ENCODE assay signal across 1 cellular context in the genomic region with DNA sequence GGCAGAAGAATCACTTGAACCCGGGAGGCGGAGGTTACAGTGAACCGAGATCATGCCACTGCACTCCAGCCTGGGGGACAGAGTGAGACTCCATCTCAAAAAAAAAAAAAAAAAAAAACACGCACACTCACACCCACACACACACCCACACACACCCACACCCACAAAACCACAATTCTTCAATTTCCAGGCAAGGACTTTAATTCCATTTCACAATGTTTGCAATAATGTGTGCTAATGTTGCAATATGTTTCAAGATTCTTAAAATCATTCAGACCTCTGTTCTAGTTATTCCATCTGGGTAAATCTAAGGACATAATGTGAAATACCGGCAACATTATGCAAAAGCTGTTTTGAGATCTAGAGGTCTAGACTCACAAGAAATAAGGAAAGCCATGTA.
A peak's percentile ranks its signal among the peaks of the same experiment; 100 is the strongest.
TF ChIP-seq lines count a peak whose summit lies in the region.

No MANE protein-coding gene starts in this region.

TF ChIP-seq in GM12878, 131 proteins besides CTCF, POLR2A, EP300 and RAD21 (continued from another document):
- TF ChIP-seq, protein P1, sequence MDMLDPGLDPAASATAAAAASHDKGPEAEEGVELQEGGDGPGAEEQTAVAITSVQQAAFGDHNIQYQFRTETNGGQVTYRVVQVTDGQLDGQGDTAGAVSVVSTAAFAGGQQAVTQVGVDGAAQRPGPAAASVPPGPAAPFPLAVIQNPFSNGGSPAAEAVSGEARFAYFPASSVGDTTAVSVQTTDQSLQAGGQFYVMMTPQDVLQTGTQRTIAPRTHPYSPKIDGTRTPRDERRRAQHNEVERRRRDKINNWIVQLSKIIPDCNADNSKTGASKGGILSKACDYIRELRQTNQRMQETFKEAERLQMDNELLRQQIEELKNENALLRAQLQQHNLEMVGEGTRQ (IDR thresholded peaks at IDR 0.05; ENCODE audit: borderline replicate concordance, low read depth, low read length): no peak
- TF ChIP-seq, protein P2, sequence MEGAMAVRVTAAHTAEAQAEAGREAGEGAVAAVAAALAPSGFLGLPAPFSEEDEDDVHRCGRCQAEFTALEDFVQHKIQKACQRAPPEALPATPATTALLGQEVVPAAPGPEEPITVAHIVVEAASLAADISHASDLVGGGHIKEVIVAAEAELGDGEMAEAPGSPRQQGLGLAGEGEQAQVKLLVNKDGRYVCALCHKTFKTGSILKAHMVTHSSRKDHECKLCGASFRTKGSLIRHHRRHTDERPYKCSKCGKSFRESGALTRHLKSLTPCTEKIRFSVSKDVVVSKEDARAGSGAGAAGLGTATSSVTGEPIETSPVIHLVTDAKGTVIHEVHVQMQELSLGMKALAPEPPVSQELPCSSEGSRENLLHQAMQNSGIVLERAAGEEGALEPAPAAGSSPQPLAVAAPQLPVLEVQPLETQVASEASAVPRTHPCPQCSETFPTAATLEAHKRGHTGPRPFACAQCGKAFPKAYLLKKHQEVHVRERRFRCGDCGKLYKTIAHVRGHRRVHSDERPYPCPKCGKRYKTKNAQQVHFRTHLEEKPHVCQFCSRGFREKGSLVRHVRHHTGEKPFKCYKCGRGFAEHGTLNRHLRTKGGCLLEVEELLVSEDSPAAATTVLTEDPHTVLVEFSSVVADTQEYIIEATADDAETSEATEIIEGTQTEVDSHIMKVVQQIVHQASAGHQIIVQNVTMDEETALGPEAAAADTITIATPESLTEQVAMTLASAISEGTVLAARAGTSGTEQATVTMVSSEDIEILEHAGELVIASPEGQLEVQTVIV (IDR thresholded peaks at IDR 0.05; ENCODE audit: borderline replicate concordance, partially characterized antibody): no peak
- peak; percentile 44 for TF ChIP-seq RUNX3 (IDR thresholded peaks at IDR 0.05; ENCODE audit: low read length)
- no peak for TF ChIP-seq ASH2L (IDR thresholded peaks at IDR 0.05; ENCODE audit: borderline replicate concordance, low read depth)
- no peak for TF ChIP-seq TAF1 (IDR thresholded peaks at IDR 0.05; ENCODE audit: borderline replicate concordance, low read depth, low read length)
- TF ChIP-seq ATF7 (IDR thresholded peaks at IDR 0.05; ENCODE audit: low read depth): no peak
- no peak for TF ChIP-seq SP1 (IDR thresholded peaks at IDR 0.05; ENCODE audit: low read depth, low read length)
- no peak for TF ChIP-seq KDM1A (IDR thresholded peaks at IDR 0.05; ENCODE audit: borderline replicate concordance)
- TF ChIP-seq CEBPB (IDR thresholded peaks at IDR 0.05; ENCODE audit: borderline replicate concordance in 1 of 2, low read depth in 2 of 2, low read length in 2 of 2): no peak
- TF ChIP-seq BACH1 (IDR thresholded peaks at IDR 0.05; ENCODE audit: borderline replicate concordance): no peak
- no peak for TF ChIP-seq WRNIP1 (IDR thresholded peaks at IDR 0.05; ENCODE audit: borderline replicate concordance, low read depth, low read length)
- TF ChIP-seq, protein P3, sequence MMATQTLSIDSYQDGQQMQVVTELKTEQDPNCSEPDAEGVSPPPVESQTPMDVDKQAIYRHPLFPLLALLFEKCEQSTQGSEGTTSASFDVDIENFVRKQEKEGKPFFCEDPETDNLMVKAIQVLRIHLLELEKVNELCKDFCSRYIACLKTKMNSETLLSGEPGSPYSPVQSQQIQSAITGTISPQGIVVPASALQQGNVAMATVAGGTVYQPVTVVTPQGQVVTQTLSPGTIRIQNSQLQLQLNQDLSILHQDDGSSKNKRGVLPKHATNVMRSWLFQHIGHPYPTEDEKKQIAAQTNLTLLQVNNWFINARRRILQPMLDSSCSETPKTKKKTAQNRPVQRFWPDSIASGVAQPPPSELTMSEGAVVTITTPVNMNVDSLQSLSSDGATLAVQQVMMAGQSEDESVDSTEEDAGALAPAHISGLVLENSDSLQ (IDR thresholded peaks at IDR 0.05): no peak
- TF ChIP-seq BRCA1 (IDR thresholded peaks at IDR 0.05; ENCODE audit: low read depth, low read length): no peak
- TF ChIP-seq EED (IDR thresholded peaks at IDR 0.05; ENCODE audit: low read depth): no peak
- TF ChIP-seq, protein P4, sequence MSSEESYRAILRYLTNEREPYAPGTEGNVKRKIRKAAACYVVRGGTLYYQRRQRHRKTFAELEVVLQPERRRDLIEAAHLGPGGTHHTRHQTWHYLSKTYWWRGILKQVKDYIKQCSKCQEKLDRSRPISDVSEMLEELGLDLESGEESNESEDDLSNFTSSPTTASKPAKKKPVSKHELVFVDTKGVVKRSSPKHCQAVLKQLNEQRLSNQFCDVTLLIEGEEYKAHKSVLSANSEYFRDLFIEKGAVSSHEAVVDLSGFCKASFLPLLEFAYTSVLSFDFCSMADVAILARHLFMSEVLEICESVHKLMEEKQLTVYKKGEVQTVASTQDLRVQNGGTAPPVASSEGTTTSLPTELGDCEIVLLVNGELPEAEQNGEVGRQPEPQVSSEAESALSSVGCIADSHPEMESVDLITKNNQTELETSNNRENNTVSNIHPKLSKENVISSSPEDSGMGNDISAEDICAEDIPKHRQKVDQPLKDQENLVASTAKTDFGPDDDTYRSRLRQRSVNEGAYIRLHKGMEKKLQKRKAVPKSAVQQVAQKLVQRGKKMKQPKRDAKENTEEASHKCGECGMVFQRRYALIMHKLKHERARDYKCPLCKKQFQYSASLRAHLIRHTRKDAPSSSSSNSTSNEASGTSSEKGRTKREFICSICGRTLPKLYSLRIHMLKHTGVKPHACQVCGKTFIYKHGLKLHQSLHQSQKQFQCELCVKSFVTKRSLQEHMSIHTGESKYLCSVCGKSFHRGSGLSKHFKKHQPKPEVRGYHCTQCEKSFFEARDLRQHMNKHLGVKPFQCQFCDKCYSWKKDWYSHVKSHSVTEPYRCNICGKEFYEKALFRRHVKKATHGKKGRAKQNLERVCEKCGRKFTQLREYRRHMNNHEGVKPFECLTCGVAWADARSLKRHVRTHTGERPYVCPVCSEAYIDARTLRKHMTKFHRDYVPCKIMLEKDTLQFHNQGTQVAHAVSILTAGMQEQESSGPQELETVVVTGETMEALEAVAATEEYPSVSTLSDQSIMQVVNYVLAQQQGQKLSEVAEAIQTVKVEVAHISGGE (CRISPR knock-in tag; IDR thresholded peaks at IDR 0.05): no peak
- peak in 1 of 2 experiments; percentile 62; a peak in 2 of 3 replicates for TF ChIP-seq EGR1 (IDR thresholded peaks at IDR 0.05; ENCODE audit: borderline replicate concordance in 1 of 2, low read depth in 2 of 2, low read length in 2 of 2)
